1 cellular context compared by ENCODE assay signal in genomic region chr1:23558140-23558871, GRCh38.
TF ChIP-seq lines count a peak whose summit lies in the region.

No MANE protein-coding gene starts in this region.

TF ChIP-seq in GM12878, 131 proteins besides CTCF, POLR2A, EP300 and RAD21 (continued from another document):
- TF ChIP-seq SMAD1 (IDR thresholded peaks at IDR 0.05; ENCODE audit: low read depth, partially characterized antibody) (peak; percentile 48), CHD1 (IDR thresholded peaks at IDR 0.05; ENCODE audit: low read depth, low read length) (no peak), RAD51 (IDR thresholded peaks at IDR 0.05) (no peak), SREBF1 (IDR thresholded peaks at IDR 0.05; ENCODE audit: low read length) (no peak), SUPT20H (IDR thresholded peaks at IDR 0.05; ENCODE audit: borderline replicate concordance, control insufficient read depth, low read depth, low read length) (no peak), PAX5 (IDR thresholded peaks at IDR 0.05; ENCODE audit: borderline replicate concordance, low read depth, low read length) (peak; percentile 64; the same call in 1 of the 2 replicates), SMAD5 (IDR thresholded peaks at IDR 0.05; ENCODE audit: low read depth) (no peak), EZH2 (IDR thresholded peaks at IDR 0.05; ENCODE audit: borderline replicate concordance, control insufficient read depth, low read depth, low read length) (no peak), POU2F2 (IDR thresholded peaks at IDR 0.05; ENCODE audit: borderline replicate concordance, low read depth, low read length) (0 out of 3 replicates have a peak, but pooled peaks have one; percentile 26), NFXL1 (IDR thresholded peaks at IDR 0.05; ENCODE audit: borderline replicate concordance) (no peak), TAF1 (IDR thresholded peaks at IDR 0.05; ENCODE audit: borderline replicate concordance, low read depth, low read length) (no peak), KDM1A (IDR thresholded peaks at IDR 0.05; ENCODE audit: borderline replicate concordance) (no peak), ZNF274 (IDR thresholded peaks at IDR 0.05; ENCODE audit: insufficient read depth, insufficient read length) (no peak), ZNF622 (IDR thresholded peaks at IDR 0.05) (no peak)
- TF ChIP-seq, protein P1, sequence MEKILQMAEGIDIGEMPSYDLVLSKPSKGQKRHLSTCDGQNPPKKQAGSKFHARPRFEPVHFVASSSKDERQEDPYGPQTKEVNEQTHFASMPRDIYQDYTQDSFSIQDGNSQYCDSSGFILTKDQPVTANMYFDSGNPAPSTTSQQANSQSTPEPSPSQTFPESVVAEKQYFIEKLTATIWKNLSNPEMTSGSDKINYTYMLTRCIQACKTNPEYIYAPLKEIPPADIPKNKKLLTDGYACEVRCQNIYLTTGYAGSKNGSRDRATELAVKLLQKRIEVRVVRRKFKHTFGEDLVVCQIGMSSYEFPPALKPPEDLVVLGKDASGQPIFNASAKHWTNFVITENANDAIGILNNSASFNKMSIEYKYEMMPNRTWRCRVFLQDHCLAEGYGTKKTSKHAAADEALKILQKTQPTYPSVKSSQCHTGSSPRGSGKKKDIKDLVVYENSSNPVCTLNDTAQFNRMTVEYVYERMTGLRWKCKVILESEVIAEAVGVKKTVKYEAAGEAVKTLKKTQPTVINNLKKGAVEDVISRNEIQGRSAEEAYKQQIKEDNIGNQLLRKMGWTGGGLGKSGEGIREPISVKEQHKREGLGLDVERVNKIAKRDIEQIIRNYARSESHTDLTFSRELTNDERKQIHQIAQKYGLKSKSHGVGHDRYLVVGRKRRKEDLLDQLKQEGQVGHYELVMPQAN (conservative IDR thresholded peaks at IDR 0.05), result no peak; the same call in 1 of the 2 replicates
